In the genomic region with DNA sequence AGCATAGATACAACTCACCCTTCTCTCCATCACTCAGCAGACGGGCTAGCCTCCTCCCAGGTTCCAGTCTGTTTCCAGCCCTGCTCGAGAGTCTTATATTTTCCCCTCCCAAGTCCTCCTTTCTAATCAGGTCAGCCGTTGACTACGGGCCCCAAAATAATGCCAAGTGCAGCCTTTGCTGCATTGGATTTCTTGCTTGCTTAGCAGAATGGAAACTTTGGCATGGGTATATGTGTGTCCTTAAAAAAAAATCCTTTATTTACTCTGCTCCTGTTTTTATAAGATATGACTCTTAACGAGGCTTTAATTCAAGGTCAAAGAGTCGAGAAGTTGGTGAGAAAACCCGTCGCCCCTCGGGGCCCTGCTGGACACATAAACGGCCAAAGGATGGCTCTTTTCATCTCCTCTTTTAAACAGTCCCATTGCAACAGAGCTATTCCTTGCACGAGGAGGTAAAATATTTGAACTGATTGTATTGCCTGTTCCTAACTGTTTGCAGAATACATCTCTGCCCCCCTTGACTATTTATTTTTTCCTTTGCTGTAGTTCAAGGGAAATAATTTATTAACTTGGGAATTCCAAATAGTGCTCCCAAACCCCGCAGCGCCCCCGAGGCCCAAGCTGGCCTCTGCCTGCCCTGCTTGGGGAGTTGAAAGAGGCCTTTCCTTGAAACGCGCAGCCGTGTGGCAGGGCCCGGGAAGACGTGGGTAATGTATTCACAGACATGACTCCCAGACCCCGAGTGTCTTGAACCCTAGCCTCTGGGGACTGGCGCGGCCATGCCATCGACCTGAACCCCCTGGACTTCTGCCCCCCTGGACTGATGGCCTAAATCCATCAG, we compare ENCODE assay signal across 22 cellular contexts. TPM values are rescaled to one million over a fixed set of nuclear protein-coding genes. Genes with fewer than 3 reads are reported as not detected.
DNase-seq lines count a peak whose midpoint lies in the region; ATAC-seq, FAIRE-seq and TF ChIP-seq lines count a peak whose summit lies in the region.
"Had no signal": no experiment of that assay in that cellular context is flagged by ENCODE, and none has a peak within 500 bp of the region (broad histone marks: within the 10 kb centered on the region; RNA-seq: fewer than 3 reads in every experiment).

No MANE protein-coding gene starts in this region.

- WGBS in HepG2 (ENCODE audit: low lambda C conversion rate), result 2% methylated on average over 17 of the region's 23 CpGs
- 16 to 22% methylated on average over 23 of the region's 23 CpGs for WGBS in pancreas, 2 donors

- in situ Hi-C loops in HepG2 (cut with HindIII; ENCODE audit: extremely low pct_ligation_motif_present, low pct_unique_long_range_greater_than_20kb), result no loop called here

- H3K4me3 ChIP-seq in HepG2 (replicated peaks in 1 of 3; ENCODE audit: insufficient read depth in 1 of 3, low read depth in 2 of 3, low read length in 3 of 3) (no peak overlapping the region), pancreas (no peak overlapping the region)
- H3K4me3 ChIP-seq: GM12878, Peyer's patch had no signal

- H3K27ac Mint-ChIP-seq in activated T-helper 1 cell treated with anti-CD3 and anti-CD28 coated beads, Interleukin-12 subunit alpha, Interleukin-12 subunit beta, Interleukin-2, Interleukin-4 antibody, amounts not matched to agents 30 ng/mL and 10 ng/mL and 1 ng/mL, durations not matched to agents 14 hours and 24 hours and 36 hours, result no peak overlapping the region
- H3K27ac Mint-ChIP-seq: B cell; CD4-positive, alpha-beta T cell had no signal

- ATAC-seq in HepG2, result peak; percentile 31; the same call in 1 of the 3 replicates
- ATAC-seq in pancreas, result peak; percentile 33 to 74 (median 53)
- no peak for ATAC-seq in GM18873 (IDR thresholded peaks at IDR 0.05; ENCODE audit: low FRiP score, unreplicated experiment)
- ATAC-seq: GM12878, Right ventricle myocardium inferior had no signal

- peaks cover 5% of the 10 kb centered on the region for H3K27me3 Mint-ChIP-seq in activated T-helper 1 cell treated with anti-CD3 and anti-CD28 coated beads, Interleukin-12 subunit alpha, Interleukin-12 subunit beta, Interleukin-2, Interleukin-4 antibody, amounts not matched to agents 30 ng/mL and 10 ng/mL and 1 ng/mL, durations not matched to agents 14 hours and 24 hours and 36 hours (ENCODE audit: insufficient read depth)

- H3K27me3 ChIP-seq in HepG2 (ENCODE audit: control insufficient read depth in 1 of 2, insufficient read depth in 2 of 2, low read length in 2 of 2), result peaks cover 5 to 27% of the 10 kb centered on the region in 2 experiments; a peak in 4 of 5 replicates
- no peaks in the 10 kb centered on the region for H3K27me3 ChIP-seq in pancreas
- H3K27me3 ChIP-seq: Peyer's patch had no signal

- no peak for TF ChIP-seq POLR2A in HepG2 (IDR thresholded peaks at IDR 0.05; ENCODE audit: insufficient read depth in 1 of 2, low read depth in 2 of 2, low read length in 2 of 2)

- no peaks in the 10 kb centered on the region for H4K20me1 ChIP-seq in HepG2 (ENCODE audit: insufficient read depth, low read length)

- H3K4me1 ChIP-seq in HepG2 (ENCODE audit: insufficient read depth, low read length), result peaks cover 13% of the 10 kb centered on the region; the same call in 1 of the 2 replicates
- H3K4me1 ChIP-seq in pancreas, result peaks cover 11 to 31% (median 27%) of the 10 kb centered on the region in 3 donors
- H3K4me1 ChIP-seq: Caco-2, Peyer's patch had no signal

- POLR2A ChIA-PET in HepG2 (lab: Yijun Ruan, JAX), result no interaction called here

- H3K36me3 Mint-ChIP-seq in activated T-helper 1 cell treated with anti-CD3 and anti-CD28 coated beads, Interleukin-12 subunit alpha, Interleukin-12 subunit beta, Interleukin-2, Interleukin-4 antibody, amounts not matched to agents 30 ng/mL and 10 ng/mL and 1 ng/mL, durations not matched to agents 14 hours and 24 hours and 36 hours (ENCODE audit: low read depth), result no peaks in the 10 kb centered on the region

- FAIRE-seq in HepG2 (lab: Jason Lieb, UNC) (peak; percentile 26), pancreas (lab: Jason Lieb, UNC) (no peak)
- FAIRE-seq: GM12878 had no signal

- peak overlapping the region; percentile 74 for H3K27ac ChIP-seq in C4-2B
- peak overlapping the region; percentile 93 for H3K27ac ChIP-seq in VCaP
- no peak overlapping the region for H3K27ac ChIP-seq in HepG2 (ENCODE audit: extremely low read length, insufficient read depth, low read length)
- H3K27ac ChIP-seq in pancreas, result no peak overlapping the region
- H3K27ac ChIP-seq: Peyer's patch had no signal

- TF ChIP-seq EP300 in HepG2 (IDR thresholded peaks at IDR 0.05; ENCODE audit: low read depth in 2 of 2, low read length in 2 of 2) (no peak), HepG2 (CRISPR knock-in tag; IDR thresholded peaks at IDR 0.05; ENCODE audit: borderline replicate concordance) (no peak)

- H3K4me3 Mint-ChIP-seq in activated T-helper 1 cell treated with anti-CD3 and anti-CD28 coated beads, Interleukin-12 subunit alpha, Interleukin-12 subunit beta, Interleukin-2, Interleukin-4 antibody, amounts not matched to agents 30 ng/mL and 10 ng/mL and 1 ng/mL, durations not matched to agents 14 hours and 24 hours and 36 hours, result no peak overlapping the region
- H3K4me3 Mint-ChIP-seq: B cell; CD4-positive, alpha-beta T cell had no signal

- no peaks in the 10 kb centered on the region for H3K36me3 ChIP-seq in HepG2 (replicated peaks in 1 of 2; ENCODE audit: control insufficient read depth in 1 of 2, insufficient read depth in 2 of 2, low read length in 2 of 2)
- no peaks in the 10 kb centered on the region for H3K36me3 ChIP-seq in pancreas
- H3K36me3 ChIP-seq: Peyer's patch had no signal

- no peaks in the 10 kb centered on the region for H3K4me1 Mint-ChIP-seq in activated T-helper 1 cell treated with anti-CD3 and anti-CD28 coated beads, Interleukin-12 subunit alpha, Interleukin-12 subunit beta, Interleukin-2, Interleukin-4 antibody, amounts not matched to agents 30 ng/mL and 10 ng/mL and 1 ng/mL, durations not matched to agents 14 hours and 24 hours and 36 hours (ENCODE audit: low read depth)
- H3K4me1 Mint-ChIP-seq: B cell had no signal

- intact Hi-C loops in HepG2 (cut with micrococcal nuclease; ENCODE audit: unreplicated experiment), result no loop called here
- intact Hi-C loops in pancreas (cut with DNase I), result no loop called here
- intact Hi-C loops in activated T-helper 1 cell treated with anti-CD3 and anti-CD28 coated beads, Interleukin-12 subunit alpha, Interleukin-12 subunit beta, Interleukin-2, Interleukin-4 antibody, amounts not matched to agents 30 ng/mL and 10 ng/mL and 1 ng/mL, durations not matched to agents 14 hours and 24 hours and 36 hours (cut with micrococcal nuclease), result no loop called here

- H3K4me2 ChIP-seq in HepG2 (ENCODE audit: low read depth, low read length), result no peak overlapping the region

- no peak overlapping the region for H3K9ac ChIP-seq in HepG2 (ENCODE audit: insufficient read depth, low read depth, low read length)

- CTCF ChIA-PET in HepG2 (lab: Yijun Ruan, JAX; ENCODE audit: low intra/inter-chr PET ratio, low total read pairs), result no interaction called here

- TF ChIP-seq RAD21 in HepG2 (CRISPR knock-in tag; IDR thresholded peaks at IDR 0.05), result no peak

- H3K79me2 ChIP-seq in HepG2 (ENCODE audit: insufficient read depth, low read length), result no peaks in the 10 kb centered on the region

- BruUV-seq in HepG2 (replicated peaks; lab: Mats Ljungman, UMichigan), result no TSS peak

- H3K9me3 ChIP-seq in HepG2 (ENCODE audit: low read length) (no peaks in the 10 kb centered on the region), pancreas (no peaks in the 10 kb centered on the region)
- H3K9me3 ChIP-seq: Peyer's patch had no signal

- no peaks in the 10 kb centered on the region for H3K9me3 Mint-ChIP-seq in activated T-helper 1 cell treated with anti-CD3 and anti-CD28 coated beads, Interleukin-12 subunit alpha, Interleukin-12 subunit beta, Interleukin-2, Interleukin-4 antibody, amounts not matched to agents 30 ng/mL and 10 ng/mL and 1 ng/mL, durations not matched to agents 14 hours and 24 hours and 36 hours
- H3K9me3 Mint-ChIP-seq: CD4-positive, alpha-beta T cell had no signal

- H2AFZ ChIP-seq in HepG2 (ENCODE audit: low read length), result no peak overlapping the region

- DNase-seq in HepG2 (ENCODE audit: low spot score) (peak; percentile 6), pancreas (peak in 1 of 6 donors; percentile 10), germinal center (ENCODE audit: low spot score) (no peak), DMS79 treated with DMSO at 0.1 percent for 48 hours (lab: John Stamatoyannopoulos, UW) (no peak)
- DNase-seq in activated T-helper 1 cell treated with anti-CD3 and anti-CD28 coated beads, Interleukin-12 subunit alpha, Interleukin-12 subunit beta, Interleukin-2, Interleukin-4 antibody, amounts not matched to agents 30 ng/mL and 10 ng/mL and 1 ng/mL, durations not matched to agents 14 hours and 24 hours and 36 hours (ENCODE audit: low spot score), result no peak
- DNase-seq: 8988T; Caco-2; CD4-positive, alpha-beta T cell; DMS153; GOT3; KBM-7; NCI-H1417 treated with DMSO at 0.1 percent for 48 hours; NCI-H187 treated with DMSO at 0.1 percent for 48 hours; NCI-H526 treated with DMSO at 0.1 percent for 48 hours; Peyer's patch had no signal

- TF ChIP-seq CTCF in C4-2B (conservative IDR thresholded peaks at IDR 0.05) (no peak), VCaP (conservative IDR thresholded peaks at IDR 0.05) (peak; percentile 37), HepG2 (CRISPR knock-in tag; IDR thresholded peaks at IDR 0.05) (no peak), pancreas (IDR thresholded peaks at IDR 0.05) (no peak)

RNA-seq across cellular contexts. Expression of a gene that starts 42.9 kb away (rescaled TPM):
- total RNA-seq in HepG2 (2016; rRNA removed; fragmentation: Illumina TruSeq; extraction: Trizol), result not detected in 2 replicates
- not detected in 2 replicates for total RNA-seq in HepG2 (2016; cell fraction: cytosol; rRNA removed; fragmentation: Illumina TruSeq; extraction: Trizol; ENCODE audit: low read depth)
- total RNA-seq in HepG2 (2016; cell fraction: insoluble cytoplasmic fraction; rRNA removed; fragmentation: Illumina TruSeq; extraction: Trizol), result not detected in 2 replicates
- not detected in 2 replicates for total RNA-seq in HepG2 (2016; cell fraction: membrane; rRNA removed; fragmentation: Illumina TruSeq; extraction: Trizol)
- not detected in 2 replicates for total RNA-seq in HepG2 (2016; cell fraction: nucleus; rRNA removed; fragmentation: Illumina TruSeq; extraction: Trizol)
- polyA plus RNA-seq in HepG2 (2011; rRNA removed), result not detected in 2 replicates
- polyA plus RNA-seq in HepG2 (2011; cell fraction: cytosol; rRNA removed), result not detected in 2 replicates
- not detected in 2 replicates for polyA plus RNA-seq in HepG2 (2011; cell fraction: nucleus; rRNA removed)
- polyA plus RNA-seq in HepG2 (2012), result not detected in 2 replicates
- not detected in 2 replicates for polyA plus RNA-seq in HepG2 (2016; cell fraction: cytosol; fragmentation: Illumina TruSeq; extraction: Trizol; ENCODE audit: low read depth)
- polyA plus RNA-seq in HepG2 (2016; cell fraction: insoluble cytoplasmic fraction; fragmentation: Illumina TruSeq; extraction: Trizol; ENCODE audit: low read depth), result not detected in 2 replicates
- not detected in 2 replicates for polyA plus RNA-seq in HepG2 (2016; cell fraction: membrane; fragmentation: Illumina TruSeq; extraction: Trizol; ENCODE audit: low read depth)
- polyA plus RNA-seq in HepG2 (2016; cell fraction: nucleus; fragmentation: Illumina TruSeq; extraction: Trizol; ENCODE audit: insufficient read depth, low read depth), result not detected in 2 replicates
- polyA minus RNA-seq in HepG2 (2011; rRNA and poly(A)+ RNA removed; ENCODE audit: low replicate concordance), result not detected in 2 replicates
- not detected in 2 replicates for polyA minus RNA-seq in HepG2 (2011; cell fraction: cytosol; rRNA and poly(A)+ RNA removed)
- polyA minus RNA-seq in HepG2 (2011; cell fraction: nucleus; rRNA and poly(A)+ RNA removed), result not detected in 2 replicates
- under 1 TPM; 0.03 to 0.16 (median 0.07) TPM for total RNA-seq in pancreas
- polyA plus RNA-seq in pancreas, result under 1 TPM; under 0.01 to 0.04 TPM
- total RNA-seq in activated T-helper 1 cell treated with anti-CD3 and anti-CD28 coated beads, Interleukin-12 subunit alpha, Interleukin-12 subunit beta, Interleukin-2, Interleukin-4 antibody, amounts not matched to agents 30 ng/mL and 10 ng/mL and 1 ng/mL, durations not matched to agents 14 hours and 24 hours and 36 hours, result not detected in 2 replicates
- total RNA-seq: B cell, Caco-2, Right ventricle myocardium inferior, SK-MEL-5 had no signal

Comparison
In these comparisons a context has a peak if more than half of its experiments do, and no peak if none do; other contexts are left out.
1. H3K27ac ChIP-seq: peak in C4-2B (single experiment) and VCaP (single experiment); none in HepG2 (single experiment) and pancreas (0 of 4).